ENCODE assay signal across 8 cellular contexts in genomic region chr5:132506094-132506692, GRCh38. TPM values are rescaled to one million over a fixed set of nuclear protein-coding genes. Genes with fewer than 3 reads are reported as not detected.
DNase-seq lines count a peak whose midpoint lies in the region; ATAC-seq and TF ChIP-seq lines count a peak whose summit lies in the region.

No MANE protein-coding gene starts in this region.

- H3K27ac Mint-ChIP-seq in HFFc6: peak overlapping the region; percentile 94
- peak overlapping the region in 1 of 3 experiments; percentile 61 for H3K27ac Mint-ChIP-seq in nephron

- H3K9me3 Mint-ChIP-seq in HFFc6 (no peaks in the 10 kb centered on the region; the same call in 1 of the 2 replicates), nephron (peaks cover 14% of the 10 kb centered on the region)

- no peak for ATAC-seq in HG03571 (IDR thresholded peaks at IDR 0.05; ENCODE audit: unreplicated experiment)

- TF ChIP-seq CTCF in HFFc6 (IDR thresholded peaks at IDR 0.05): peak; percentile 79
- TF ChIP-seq CTCF in nephron (IDR thresholded peaks at IDR 0.05; ENCODE audit: unreplicated experiment in 3 of 3): peak; percentile 52 to 56 (median 56)

- DNase-seq in NCI-H2171 treated with DMSO at 0.1 percent for 48 hours (lab: John Stamatoyannopoulos, UW) (peak; percentile 3), NCI-H2171 (lab: John Stamatoyannopoulos, UW) (no peak), HFFc6 (peak; percentile 93), RKO (ENCODE audit: low spot score) (peak; percentile 76), epidermal melanocyte (ENCODE audit: insufficient read length, low spot score) (peak; percentile 77), NCI-H128 (lab: John Stamatoyannopoulos, UW; ENCODE audit: unreplicated experiment) (no peak)

- H3K4me3 Mint-ChIP-seq in HFFc6: peak overlapping the region; percentile 74
- no peak overlapping the region for H3K4me3 Mint-ChIP-seq in nephron

- H3K36me3 Mint-ChIP-seq in HFFc6 (ENCODE audit: low read depth) (no peaks in the 10 kb centered on the region), nephron (ENCODE audit: low read depth) (no peaks in the 10 kb centered on the region)

- H3K27me3 Mint-ChIP-seq in HFFc6 (ENCODE audit: insufficient read depth): no peaks in the 10 kb centered on the region; the same call in 1 of the 2 replicates
- no peaks in the 10 kb centered on the region for H3K27me3 Mint-ChIP-seq in nephron (ENCODE audit: low read depth)

- H3K4me1 Mint-ChIP-seq in HFFc6 (ENCODE audit: low read depth) (peaks cover 56% of the 10 kb centered on the region), nephron (peaks cover 7% of the 10 kb centered on the region)

RNA-seq across cellular contexts. Expression of gene IRF1, which starts 15.6 kb away (rescaled TPM):
- total RNA-seq in HFFc6 (2021; fragmentation: NEBNext Ultra II Directional; extraction: Animal tissue kit (Norgen Biotek cat#: 25700)): 10 to 100 TPM in 5 of 6 experiments, 1 to 10 TPM in 1; 9.8 to 19.7 (median 17.3) TPM

RNA-seq across cellular contexts. Expression of gene IL5, which starts 37.1 kb away (rescaled TPM):
- total RNA-seq in HFFc6 (2021; fragmentation: NEBNext Ultra II Directional; extraction: Animal tissue kit (Norgen Biotek cat#: 25700)): not detected

RNA-seq across cellular contexts. Expression of gene RAD50, which starts 50.6 kb away (rescaled TPM):
- 10 to 100 TPM; 11.6 to 27.7 (median 12.8) TPM for total RNA-seq in HFFc6 (2021; fragmentation: NEBNext Ultra II Directional; extraction: Animal tissue kit (Norgen Biotek cat#: 25700))

Comparison
In these comparisons a context has a peak if more than half of its experiments do, and no peak if none do; other contexts are left out.
1. DNase-seq: peak in NCI-H2171 treated with DMSO at 0.1 percent for 48 hours (single experiment), HFFc6 (single experiment), RKO (single experiment) and epidermal melanocyte (single experiment); none in NCI-H2171 (single experiment) and NCI-H128 (single experiment).